ENCODE assay signal across 11 cellular contexts in genomic region chr2:3169106-3169870, GRCh38.
DNase-seq lines count a peak whose midpoint lies in the region; ATAC-seq, FAIRE-seq and TF ChIP-seq lines count a peak whose summit lies in the region.
"Had no signal": no experiment of that assay in that cellular context is flagged by ENCODE, and none has a peak within 500 bp of the region (broad histone marks: within the 10 kb centered on the region; RNA-seq: fewer than 3 reads in every experiment).

No MANE protein-coding gene starts in this region.

- no peaks in the 10 kb centered on the region for H3K27me3 ChIP-seq in astrocyte (ENCODE audit: insufficient read depth, low read length)
- H3K27me3 ChIP-seq: neutrophil had no signal

- H3K9ac ChIP-seq in astrocyte (ENCODE audit: low read length): no peak overlapping the region

- no peaks in the 10 kb centered on the region for H4K20me1 ChIP-seq in astrocyte (ENCODE audit: insufficient read depth, low read length)

- FAIRE-seq in astrocyte (lab: Jason Lieb, UNC): no peak

- H2AFZ ChIP-seq in astrocyte (ENCODE audit: low read depth, low read length): no peak overlapping the region

- H3K4me3 ChIP-seq in astrocyte (ENCODE audit: insufficient read depth, low read depth, low read length): no peak overlapping the region

- ATAC-seq in left cardiac atrium (no peak), left ventricle myocardium superior (no peak), HG03045 (IDR thresholded peaks at IDR 0.05; ENCODE audit: unreplicated experiment) (no peak)

- no peaks in the 10 kb centered on the region for H3K27me3 Mint-ChIP-seq in astrocyte (ENCODE audit: low read depth, unreplicated experiment)

- peaks cover 12% of the 10 kb centered on the region for H3K4me1 ChIP-seq in astrocyte (ENCODE audit: insufficient read depth, low read length)

- no peak overlapping the region for H3K27ac ChIP-seq in astrocyte (ENCODE audit: low read depth, low read length)
- H3K27ac ChIP-seq: neutrophil had no signal

- H3K9me3 ChIP-seq in astrocyte (ENCODE audit: insufficient read depth, low read depth, low read length): no peaks in the 10 kb centered on the region
- H3K9me3 ChIP-seq: neutrophil had no signal

- H3K9me3 Mint-ChIP-seq in astrocyte (ENCODE audit: unreplicated experiment): peaks cover 2% of the 10 kb centered on the region

- intact Hi-C loops in left cardiac atrium (cut with DNase I) (no loop called here), left ventricle myocardium superior (cut with micrococcal nuclease) (no loop called here)

- peak; percentile 16 for DNase-seq in left cardiac atrium
- DNase-seq in left ventricle myocardium superior: no peak
- DNase-seq in astrocyte (ENCODE audit: low read depth): peak; percentile 57
- DNase-seq in kidney glomerular epithelial cell (lab: John Stamatoyannopoulos, UW): peak; percentile 24
- DNase-seq in activated CD4-positive, alpha-beta T cell treated with anti-CD3 and anti-CD28 coated beads, Interleukin-2, amount 50 U/mL, for 4 hours: no peak
- DNase-seq in 8988T: no peak
- no peak for DNase-seq in activated naive CD4-positive, alpha-beta T cell treated with Interleukin-2 at 50 U/mL for 16 hours
- DNase-seq: C1 segment of cervical spinal cord, NCI-H1105 treated with DMSO at 0.1 percent for 48 hours had no signal

- peak overlapping the region; percentile 40 for H3K4me2 ChIP-seq in astrocyte (ENCODE audit: low read length)

- peaks cover 19% of the 10 kb centered on the region for H3K4me1 Mint-ChIP-seq in astrocyte (ENCODE audit: low read depth, unreplicated experiment)

- TF ChIP-seq CTCF in astrocyte (IDR thresholded peaks at IDR 0.05; ENCODE audit: insufficient read depth, low read depth, low read length): no peak

- H3K4me3 Mint-ChIP-seq in astrocyte (ENCODE audit: unreplicated experiment): peak overlapping the region; percentile 12

- peaks cover 13% of the 10 kb centered on the region for H3K36me3 Mint-ChIP-seq in astrocyte (ENCODE audit: low read depth, unreplicated experiment)

- no peaks in the 10 kb centered on the region for H3K36me3 ChIP-seq in astrocyte (ENCODE audit: insufficient read depth, low read length)
- H3K36me3 ChIP-seq: neutrophil had no signal

- no peaks in the 10 kb centered on the region for H3K79me2 ChIP-seq in astrocyte (ENCODE audit: insufficient read depth, low read length)

- H3K27ac Mint-ChIP-seq in astrocyte (ENCODE audit: unreplicated experiment): peak overlapping the region; percentile 91

Comparison
In these comparisons a context has a peak if more than half of its experiments do, and no peak if none do; other contexts are left out.
1. DNase-seq: peak in left cardiac atrium (single experiment), astrocyte (single experiment) and kidney glomerular epithelial cell (single experiment); none in left ventricle myocardium superior (single experiment), activated CD4-positive, alpha-beta T cell treated with anti-CD3 and anti-CD28 coated beads, Interleukin-2, amount 50 U/mL, for 4 hours (0 of 2), 8988T (single experiment) and activated naive CD4-positive, alpha-beta T cell treated with Interleukin-2 at 50 U/mL for 16 hours (single experiment).